Comparison of ENCODE assay signal across 8 cellular contexts in the genomic region with DNA sequence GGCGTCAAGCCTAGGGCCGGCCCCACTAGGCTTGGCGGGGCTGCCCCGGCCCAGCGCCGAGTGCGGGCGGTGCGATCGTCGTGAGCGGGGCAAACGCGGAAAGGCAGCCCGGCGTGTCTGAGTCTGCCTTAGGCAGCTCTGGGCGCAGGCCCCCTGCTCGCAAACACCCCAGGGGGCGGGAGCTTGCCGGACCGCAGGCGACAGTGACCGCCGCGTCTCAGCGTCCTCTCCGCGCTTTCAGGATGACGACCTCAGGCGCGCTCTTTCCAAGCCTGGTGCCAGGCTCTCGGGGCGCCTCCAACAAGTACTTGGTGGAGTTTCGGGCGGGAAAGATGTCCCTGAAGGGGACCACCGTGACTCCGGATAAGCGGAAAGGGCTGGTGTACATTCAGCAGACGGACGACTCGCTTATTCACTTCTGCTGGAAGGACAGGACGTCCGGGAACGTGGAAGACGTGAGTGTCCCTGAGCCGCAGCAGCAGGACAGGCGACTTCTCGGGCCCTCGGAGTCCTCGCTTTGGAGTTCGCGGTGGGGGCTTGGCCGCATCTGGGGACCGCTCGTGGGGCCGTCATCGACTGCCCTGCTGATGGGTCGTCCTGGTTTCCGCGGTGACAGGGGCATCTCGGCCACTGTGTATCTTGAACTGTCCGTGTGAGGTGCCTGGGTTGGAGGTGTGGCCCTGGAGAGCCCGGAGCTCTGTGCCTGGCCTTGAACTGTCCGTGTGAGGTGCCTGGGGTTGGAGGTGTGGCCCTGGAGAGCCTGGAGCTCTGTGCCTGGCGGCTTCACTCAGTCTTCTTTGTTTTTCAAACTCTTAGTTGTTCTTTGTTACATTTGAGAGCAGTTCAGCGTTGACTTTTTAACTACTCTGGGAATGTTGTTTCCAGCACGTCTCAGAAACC. TPM values are rescaled to one million over a fixed set of nuclear protein-coding genes. Genes with fewer than 3 reads are reported as not detected.
A peak's percentile ranks its signal among the peaks of the same experiment; 100 is the strongest.
DNase-seq lines count a peak whose midpoint lies in the region; ATAC-seq and TF ChIP-seq lines count a peak whose summit lies in the region.

No MANE protein-coding gene starts in this region.

- H3K9me3 ChIP-seq in parathyroid adenoma (ENCODE audit: control insufficient read depth, low read length), result no peaks in the 10 kb centered on the region

- H3K4me3 ChIP-seq in parathyroid adenoma (ENCODE audit: low read depth, low read length), result peak overlapping the region; percentile 70

- H3K4me1 ChIP-seq in foreskin keratinocyte (peaks cover 13% of the 10 kb centered on the region), parathyroid adenoma (peaks cover 11% of the 10 kb centered on the region)

- H3K27me3 ChIP-seq in foreskin keratinocyte, result no peaks in the 10 kb centered on the region
- no peaks in the 10 kb centered on the region for H3K27me3 ChIP-seq in parathyroid adenoma (ENCODE audit: control insufficient read depth, insufficient read depth, low read length)

- H3K9ac ChIP-seq in parathyroid adenoma, result no peak overlapping the region

- ATAC-seq in HG03064 (IDR thresholded peaks at IDR 0.05; ENCODE audit: low read depth, unreplicated experiment), result peak; percentile 17
- ATAC-seq in foreskin keratinocyte, result no peak

- DNase-seq in NCI-H146 (lab: John Stamatoyannopoulos, UW) (peak; percentile 60), NCI-H146 treated with DMSO at 0.1 percent for 48 hours (lab: John Stamatoyannopoulos, UW; ENCODE audit: unreplicated experiment) (no peak), foreskin keratinocyte (no peak), Ammon's horn (ENCODE audit: low spot score) (no peak)
- peak; percentile 25 to 27 for DNase-seq in activated CD4-positive, alpha-beta T cell treated with anti-CD3 and anti-CD28 coated beads, Interleukin-2, amount 50 U/mL, for 48 hours
- no peak for DNase-seq in effector CD8-positive, alpha-beta T cell (lab: John Stamatoyannopoulos, UW)

- peak overlapping the region; percentile 97 for H3K4me2 ChIP-seq in parathyroid adenoma (ENCODE audit: low read length)

- H3K79me2 ChIP-seq in parathyroid adenoma, result peaks cover 19% of the 10 kb centered on the region

- H3K36me3 ChIP-seq in parathyroid adenoma (ENCODE audit: control insufficient read depth, insufficient read depth, low read length), result no peaks in the 10 kb centered on the region

- H2AFZ ChIP-seq in parathyroid adenoma, result no peak overlapping the region

- TF ChIP-seq CTCF in foreskin keratinocyte (conservative IDR thresholded peaks at IDR 0.05) (no peak), parathyroid adenoma (IDR thresholded peaks at IDR 0.05) (no peak)

- H3K27ac ChIP-seq in foreskin keratinocyte, result peak overlapping the region; percentile 31
- peak overlapping the region; percentile 8 for H3K27ac ChIP-seq in parathyroid adenoma

RNA-seq across cellular contexts. Expression of gene ADRM1, which starts 0.8 kb away (rescaled TPM):
- 176 and 180 TPM in 2 replicates for total RNA-seq in foreskin keratinocyte
- 223 and 226 TPM in 2 replicates for polyA plus RNA-seq in foreskin keratinocyte

Comparison
In these comparisons a context has a peak if more than half of its experiments do, and no peak if none do; other contexts are left out.
1. DNase-seq: peak in NCI-H146 (single experiment) and activated CD4-positive, alpha-beta T cell treated with anti-CD3 and anti-CD28 coated beads, Interleukin-2, amount 50 U/mL, for 48 hours (2 of 2); none in NCI-H146 treated with DMSO at 0.1 percent for 48 hours (single experiment), foreskin keratinocyte (0 of 2), Ammon's horn (single experiment) and effector CD8-positive, alpha-beta T cell (single experiment).